In the genomic region with DNA sequence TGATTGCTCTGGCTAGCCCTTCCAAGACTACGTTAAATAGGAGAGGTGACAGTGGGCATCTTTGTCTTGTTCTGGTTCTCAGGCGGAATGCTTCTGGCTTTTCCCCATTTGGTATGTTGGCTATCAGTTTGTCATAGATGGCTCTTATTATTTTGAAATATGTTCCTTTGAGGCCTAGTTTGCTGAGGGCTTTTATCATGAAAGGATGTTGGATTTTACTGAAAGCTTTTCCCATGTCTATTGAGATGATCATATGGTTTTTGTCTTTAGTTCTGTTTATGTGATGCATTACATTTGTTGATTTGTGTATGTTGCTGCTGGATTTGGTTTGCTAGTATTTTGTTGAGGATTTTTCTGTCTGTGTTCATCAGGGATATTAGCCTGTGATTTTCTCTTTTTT, we compare ENCODE assay signal across 1 cellular context.
TF ChIP-seq lines count a peak whose summit lies in the region.

No MANE protein-coding gene starts in this region.

TF ChIP-seq in HepG2, 621 proteins besides CTCF, POLR2A, EP300 and RAD21:
- TF ChIP-seq, protein P1, sequence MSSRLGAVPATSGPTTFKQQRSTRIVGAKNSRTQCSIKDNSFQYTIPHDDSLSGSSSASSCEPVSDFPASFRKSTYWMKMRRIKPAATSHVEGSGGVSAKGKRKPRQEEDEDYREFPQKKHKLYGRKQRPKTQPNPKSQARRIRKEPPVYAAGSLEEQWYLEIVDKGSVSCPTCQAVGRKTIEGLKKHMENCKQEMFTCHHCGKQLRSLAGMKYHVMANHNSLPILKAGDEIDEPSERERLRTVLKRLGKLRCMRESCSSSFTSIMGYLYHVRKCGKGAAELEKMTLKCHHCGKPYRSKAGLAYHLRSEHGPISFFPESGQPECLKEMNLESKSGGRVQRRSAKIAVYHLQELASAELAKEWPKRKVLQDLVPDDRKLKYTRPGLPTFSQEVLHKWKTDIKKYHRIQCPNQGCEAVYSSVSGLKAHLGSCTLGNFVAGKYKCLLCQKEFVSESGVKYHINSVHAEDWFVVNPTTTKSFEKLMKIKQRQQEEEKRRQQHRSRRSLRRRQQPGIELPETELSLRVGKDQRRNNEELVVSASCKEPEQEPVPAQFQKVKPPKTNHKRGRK (CRISPR knock-in tag; IDR thresholded peaks at IDR 0.05), result no peak
- no peak for TF ChIP-seq RAD51 (IDR thresholded peaks at IDR 0.05; ENCODE audit: borderline replicate concordance)
- no peak for TF ChIP-seq ZNF816 (CRISPR knock-in tag; IDR thresholded peaks at IDR 0.05; ENCODE audit: borderline replicate concordance)
